19 cellular contexts compared by ENCODE assay signal in the genomic region with DNA sequence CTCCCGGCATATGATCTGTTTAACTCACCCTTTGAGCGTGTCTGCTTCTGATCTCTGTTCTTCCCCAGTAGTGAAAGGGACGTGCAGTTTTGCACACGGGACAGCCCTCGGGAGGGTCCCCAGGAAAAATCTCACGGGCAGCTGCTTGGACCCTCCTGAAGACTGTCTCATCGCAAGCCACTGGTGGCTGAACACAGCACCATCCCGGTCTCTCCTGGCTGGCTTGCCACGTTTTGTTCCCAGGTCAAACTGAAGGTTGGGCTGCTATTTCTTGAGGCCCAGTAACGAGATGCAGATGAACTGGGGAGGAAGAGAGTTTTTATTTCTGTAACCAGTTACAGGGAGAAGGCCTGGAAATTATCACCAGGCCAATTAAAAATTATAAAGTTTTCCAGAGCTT. TPM values are rescaled to one million over a fixed set of nuclear protein-coding genes. Genes with fewer than 3 reads are reported as not detected.
"Had no signal": no experiment of that assay in that cellular context is flagged by ENCODE, and none has a peak within 500 bp of the region (broad histone marks: within the 10 kb centered on the region; RNA-seq: fewer than 3 reads in every experiment).

No MANE protein-coding gene starts in this region.

- H3K4me1 Mint-ChIP-seq: activated B cell treated with CpG ODN at 0.5 μM for 24 hours; activated CD4-positive, alpha-beta T cell treated with anti-CD3 and anti-CD28 coated beads, Interleukin-2, amount 10 ng/mL, durations not matched to agents 7 days and 5 days; activated naive CD4-positive, alpha-beta T cell treated with anti-CD3 and anti-CD28 coated beads, Interleukin-2, amount 10 ng/mL, durations not matched to agents 7 days and 5 days had no signal

- H3K36me3 Mint-ChIP-seq: activated naive CD4-positive, alpha-beta T cell treated with anti-CD3 and anti-CD28 coated beads, Interleukin-2, amount 10 ng/mL, durations not matched to agents 7 days and 5 days had no signal

- H3K27me3 Mint-ChIP-seq: activated B cell treated with CpG ODN at 0.5 μM for 24 hours; activated T-cell treated with anti-CD3 and anti-CD28 coated beads, Interleukin-2, amount 50 U/mL, for 24 hours had no signal

- DNase-seq: activated B cell treated with CpG ODN at 0.5 μM for 24 hours; activated CD4-positive, alpha-beta T cell treated with anti-CD3 and anti-CD28 coated beads, Interleukin-2, amount 10 ng/mL, durations not matched to agents 7 days and 5 days; activated naive CD4-positive, alpha-beta T cell treated with anti-CD3 and anti-CD28 coated beads, Interleukin-2, amount 10 ng/mL, durations not matched to agents 7 days and 5 days; activated T-cell treated with anti-CD3 and anti-CD28 coated beads, Interleukin-2, amount 50 U/mL, for 24 hours; hypothalamus; kidney; mesendoderm; psoas muscle; sigmoid colon; stimulated activated CD4-positive, alpha-beta T cell treated with anti-CD3 and anti-CD28 coated beads, Interleukin-2, amount 100 ng/mL, for 24 hours; thyroid gland; uterus had no signal

- H3K27ac ChIP-seq: esophagus muscularis mucosa, psoas muscle, sigmoid colon, thyroid gland, uterus had no signal

- H3K4me1 ChIP-seq: breast epithelium, uterus had no signal

- H3K4me3 ChIP-seq: ascending aorta, breast epithelium, esophagus muscularis mucosa, psoas muscle, sigmoid colon, thyroid gland, uterus had no signal

- H3K36me3 ChIP-seq: ascending aorta, breast epithelium, esophagus muscularis mucosa, sigmoid colon, thyroid gland, uterus had no signal

- H3K27me3 ChIP-seq: ascending aorta, breast epithelium, esophagus muscularis mucosa, sigmoid colon, thyroid gland, uterus had no signal

- H3K4me3 Mint-ChIP-seq: activated B cell treated with CpG ODN at 0.5 μM for 24 hours; activated CD4-positive, alpha-beta T cell treated with anti-CD3 and anti-CD28 coated beads, Interleukin-2, amount 10 ng/mL, durations not matched to agents 7 days and 5 days; activated naive CD4-positive, alpha-beta T cell treated with anti-CD3 and anti-CD28 coated beads, Interleukin-2, amount 10 ng/mL, durations not matched to agents 7 days and 5 days; activated T-cell treated with anti-CD3 and anti-CD28 coated beads, Interleukin-2, amount 50 U/mL, for 24 hours had no signal

- H3K27ac Mint-ChIP-seq: activated B cell treated with CpG ODN at 0.5 μM for 24 hours; activated CD4-positive, alpha-beta T cell treated with anti-CD3 and anti-CD28 coated beads, Interleukin-2, amount 10 ng/mL, durations not matched to agents 7 days and 5 days; activated naive CD4-positive, alpha-beta T cell treated with anti-CD3 and anti-CD28 coated beads, Interleukin-2, amount 10 ng/mL, durations not matched to agents 7 days and 5 days; activated T-cell treated with anti-CD3 and anti-CD28 coated beads, Interleukin-2, amount 50 U/mL, for 24 hours had no signal

- H3K9me3 Mint-ChIP-seq: activated B cell treated with CpG ODN at 0.5 μM for 24 hours; activated CD4-positive, alpha-beta T cell treated with anti-CD3 and anti-CD28 coated beads, Interleukin-2, amount 10 ng/mL, durations not matched to agents 7 days and 5 days; activated naive CD4-positive, alpha-beta T cell treated with anti-CD3 and anti-CD28 coated beads, Interleukin-2, amount 10 ng/mL, durations not matched to agents 7 days and 5 days; activated T-cell treated with anti-CD3 and anti-CD28 coated beads, Interleukin-2, amount 50 U/mL, for 24 hours had no signal

- H3K9me3 ChIP-seq: ascending aorta, breast epithelium, esophagus muscularis mucosa, psoas muscle, sigmoid colon, thyroid gland, uterus had no signal

RNA-seq across cellular contexts. Expression of a gene that starts 10.0 kb away (rescaled TPM):
- total RNA-seq: activated B cell treated with CpG ODN at 0.5 μM for 24 hours, ascending aorta, esophagus muscularis mucosa, fibroblast of villous mesenchyme, glomerular endothelial cell, osteoblast, psoas muscle had no signal
- polyA plus RNA-seq: neural cell had no signal

RNA-seq across cellular contexts. Expression of a gene that starts 15.8 kb away (rescaled TPM):
- total RNA-seq: activated B cell treated with CpG ODN at 0.5 μM for 24 hours had no signal
- polyA plus RNA-seq: neural cell had no signal
